ENCODE assay signal across 8 cellular contexts in the genomic region with DNA sequence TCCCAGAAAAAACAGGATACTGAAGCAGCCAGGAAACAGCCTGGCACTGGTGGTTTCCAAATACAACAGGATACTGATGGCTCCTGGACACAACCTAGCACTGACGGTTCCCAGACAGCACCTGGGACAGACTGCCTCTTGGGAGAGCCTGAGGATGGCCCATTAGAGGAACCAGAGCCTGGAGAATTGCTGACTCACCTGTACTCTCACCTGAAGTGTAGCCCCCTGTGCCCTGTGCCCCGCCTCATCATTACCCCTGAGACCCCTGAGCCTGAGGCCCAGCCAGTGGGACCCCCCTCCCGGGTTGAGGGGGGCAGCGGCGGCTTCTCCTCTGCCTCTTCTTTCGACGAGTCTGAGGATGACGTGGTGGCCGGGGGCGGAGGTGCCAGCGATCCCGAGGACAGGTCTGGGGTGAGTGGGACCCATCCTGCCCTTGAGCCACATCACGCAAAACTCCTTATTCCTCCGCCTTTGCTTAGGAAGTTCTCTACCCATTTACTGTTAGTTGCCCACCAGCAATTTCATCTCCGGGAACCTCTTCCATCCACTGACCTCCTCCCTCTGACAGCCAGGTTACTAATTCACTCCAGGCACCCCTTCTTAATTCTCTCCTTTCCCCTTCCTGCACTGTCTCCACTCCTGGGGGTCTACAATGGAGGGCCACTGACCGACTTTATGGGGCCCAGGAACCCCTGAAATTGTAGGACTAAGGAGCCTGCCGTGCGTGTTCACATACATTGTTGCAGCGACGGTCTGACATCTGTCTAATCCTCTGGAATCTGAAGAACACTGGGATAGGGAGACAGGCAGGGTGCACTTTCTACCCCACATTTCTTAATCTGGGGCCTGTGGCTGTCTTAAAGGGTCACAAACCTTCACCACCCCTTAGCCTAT. TPM values are rescaled to one million over a fixed set of nuclear protein-coding genes. Genes with fewer than 3 reads are reported as not detected.
A peak's percentile ranks its signal among the peaks of the same experiment; 100 is the strongest.
DNase-seq lines count a peak whose midpoint lies in the region; ATAC-seq and TF ChIP-seq lines count a peak whose summit lies in the region.

No MANE protein-coding gene starts in this region.

- H3K18ac ChIP-seq in H9 (ENCODE audit: insufficient read length, low read depth, low read length) = peak overlapping the region; percentile 65

- POLR2A ChIA-PET in T-cell (lab: Charles Lee) = no interaction called here

- TF ChIP-seq CTCF in H9 (conservative IDR thresholded peaks at IDR 0.05) (no peak), fibroblast of mammary gland (conservative IDR thresholded peaks at IDR 0.05; ENCODE audit: control insufficient read depth, insufficient read depth, low read depth, low read length) (no peak), ovary (IDR thresholded peaks at IDR 0.05) (no peak)

- no peaks in the 10 kb centered on the region for H4K20me1 ChIP-seq in H9 (ENCODE audit: control insufficient read depth, insufficient read depth, insufficient read length)

- H3K4me3 Mint-ChIP-seq in H9 (peak overlapping the region; percentile 93 to 94), T-cell (peak overlapping the region; percentile 80 to 90 (median 87))

- H3K36me3 Mint-ChIP-seq in H9 (ENCODE audit: insufficient read depth in 1 of 3, low read depth in 3 of 3) (peaks cover 10 to 21% (median 16%) of the 10 kb centered on the region in 3 experiments), T-cell (peaks cover 13% of the 10 kb centered on the region)

- no peak overlapping the region for H2BK5ac ChIP-seq in H9 (ENCODE audit: insufficient read length, low read length)

- no peak overlapping the region for H2AFZ ChIP-seq in H9 (ENCODE audit: low read length)

- H4K91ac ChIP-seq in H9 (ENCODE audit: insufficient read length, low read depth, low read length) = no peak overlapping the region

- no peaks in the 10 kb centered on the region for H3K27me3 Mint-ChIP-seq in H9 (ENCODE audit: low read depth)
- H3K27me3 Mint-ChIP-seq in T-cell = no peaks in the 10 kb centered on the region

- H3K4me1 Mint-ChIP-seq in H9 = peaks cover 27 to 44% of the 10 kb centered on the region in 2 experiments
- H3K4me1 Mint-ChIP-seq in T-cell = peaks cover 70 to 82% (median 79%) of the 10 kb centered on the region in 3 donors

- H2BK20ac ChIP-seq in H9 (ENCODE audit: low read depth, low read length, poor library complexity, severe bottlenecking) = no peak overlapping the region

- H2BK15ac ChIP-seq in H9 (ENCODE audit: low read depth, low read length) = no peak overlapping the region

- H3K14ac ChIP-seq in H9 (ENCODE audit: insufficient read depth, low read length) = no peak overlapping the region

- H3K4me3 ChIP-seq in fibroblast of mammary gland (ENCODE audit: control insufficient read depth, low read depth, low read length) (peak overlapping the region; percentile 91), ovary (peak overlapping the region; percentile 86)

- H3T11ph ChIP-seq in H9 (ENCODE audit: low read length) = no peak overlapping the region

- no peak overlapping the region for H2BK12ac ChIP-seq in H9 (ENCODE audit: insufficient read length, low read depth, low read length)

- H3K4me1 ChIP-seq in H9 (ENCODE audit: insufficient read depth, low read length) = no peaks in the 10 kb centered on the region; the same call in 1 of the 2 replicates
- peaks cover 12% of the 10 kb centered on the region for H3K4me1 ChIP-seq in ovary (ENCODE audit: insufficient read depth)

- no peak overlapping the region for H3K23ac ChIP-seq in H9 (ENCODE audit: insufficient read length, low read depth, low read length)

- H3K9me3 Mint-ChIP-seq in H9 (no peaks in the 10 kb centered on the region; a peak in 1 of 5 replicates), T-cell (no peaks in the 10 kb centered on the region)

- no peak overlapping the region for H4K5ac ChIP-seq in H9 (ENCODE audit: insufficient read length, low read depth, low read length)

- no peak for TF ChIP-seq EP300 in ovary (IDR thresholded peaks at IDR 0.05)

- H3K9me3 ChIP-seq in H9 (ENCODE audit: control insufficient read depth, low read depth, low read length) (no peaks in the 10 kb centered on the region), ovary (no peaks in the 10 kb centered on the region)

- WGBS in H9 (ENCODE audit: extremely low coverage, insufficient read length, low lambda C conversion rate) = no CpG with 5 or more reads among the region's 20 CpGs
- WGBS in ovary, 3 donors = 15 to 33% (median 32%) methylated on average over 17 to 20 of the region's 20 CpGs

- H3K4ac ChIP-seq in H9 (ENCODE audit: low read depth, low read length) = no peak overlapping the region

- H2BK120ac ChIP-seq in H9 (ENCODE audit: low read depth, low read length, poor library complexity, severe bottlenecking) = no peak overlapping the region

- no peaks in the 10 kb centered on the region for H3K27me3 ChIP-seq in H9 (ENCODE audit: insufficient read depth, low read length)
- H3K27me3 ChIP-seq in ovary = no peaks in the 10 kb centered on the region

- H3K36me3 ChIP-seq in ovary = no peaks in the 10 kb centered on the region

- peaks cover 32% of the 10 kb centered on the region for H3K23me2 ChIP-seq in H9 (ENCODE audit: insufficient read length, low read depth, low read length, poor library complexity, severe bottlenecking)

- no peak for TF ChIP-seq POLR2A in ovary (IDR thresholded peaks at IDR 0.05)

- peak overlapping the region; percentile 90 for H3K4me2 ChIP-seq in H9 (ENCODE audit: insufficient read depth, insufficient read length, low read length)

- H3K27ac Mint-ChIP-seq in H9 = peak overlapping the region; percentile 31 to 97 (median 63); a peak in 5 of 7 replicates
- H3K27ac Mint-ChIP-seq in T-cell = peak overlapping the region; percentile 79 to 80

- no peak overlapping the region for H4K8ac ChIP-seq in H9 (replicated peaks; ENCODE audit: insufficient read length, low read depth, low read length)

- peak; percentile 38 for DNase-seq in H9
- no peak for DNase-seq in T-cell
- peak; percentile 59 for DNase-seq in fibroblast of mammary gland (ENCODE audit: low read depth)
- DNase-seq in ovary = peak; percentile 38 to 66 (median 63)
- no peak for DNase-seq in NCI-H2196 (lab: John Stamatoyannopoulos, UW; ENCODE audit: unreplicated experiment)

- no peaks in the 10 kb centered on the region for H3K79me1 ChIP-seq in H9 (ENCODE audit: insufficient read depth, low read depth, low read length, poor library complexity, severe bottlenecking)

- H3K27ac ChIP-seq in H9 (ENCODE audit: insufficient read length, low read depth, low read length) (no peak overlapping the region), ovary (peak overlapping the region; percentile 35 to 95)

- H3K79me2 ChIP-seq in H9 (ENCODE audit: insufficient read depth, low read length) = no peaks in the 10 kb centered on the region; the same call in 1 of the 2 replicates

- intact Hi-C loops in ovary (cut with DNase I) = loop anchor here in 2 of 4 donors (5.0 to 10.0 kb wide), 2 partner anchors 56 to 87 kb away; no protein-coding TSS in a partner anchor

- ATAC-seq in T-cell (replicated peaks in 1 of 4) (no peak), HG03196 (IDR thresholded peaks at IDR 0.05; ENCODE audit: unreplicated experiment) (no peak), GM19452 (IDR thresholded peaks at IDR 0.05; ENCODE audit: unreplicated experiment) (no peak), HG02798 (IDR thresholded peaks at IDR 0.05; ENCODE audit: poor library complexity, unreplicated experiment) (no peak)

- H3K56ac ChIP-seq in H9 (ENCODE audit: insufficient read length, low read depth, low read length) = no peak overlapping the region

- peak overlapping the region; percentile 85 for H3K9ac ChIP-seq in H9 (ENCODE audit: extremely low read depth, insufficient read length, low read length)

- CTCF ChIA-PET in T-cell (lab: Charles Lee) = no interaction called here

- no peak overlapping the region for H2AK5ac ChIP-seq in H9 (ENCODE audit: insufficient read length, low read length)

RNA-seq across cellular contexts. Expression of gene ITPKC, which starts 1.2 kb away (rescaled TPM):
- total RNA-seq in H9 (2021) (11.2 and 11.8 TPM in 2 replicates), T-cell (10 to 100 TPM in 1 of 5 donors, 1 to 10 TPM in 4; 5.9 to 11.8 (median 9.3) TPM), ovary (100 to 1,000 TPM in 1 of 7 donors, 10 to 100 TPM in 6; 14.2 to 117 (median 22.4) TPM)
- 10 to 100 TPM in 1 of 2 donors, 1 to 10 TPM in 1; 6.5 to 14.3 TPM for polyA plus RNA-seq in ovary

RNA-seq across cellular contexts. Expression of gene COQ8B, which starts 1.4 kb away (rescaled TPM):
- total RNA-seq in H9 (2021) = 40.5 and 42.0 TPM in 2 replicates
- 10 to 100 TPM; 30.8 to 60.1 (median 53.9) TPM for total RNA-seq in T-cell
- 10 to 100 TPM; 24.0 to 51.2 (median 42.5) TPM for total RNA-seq in ovary
- polyA plus RNA-seq in ovary = 10 to 100 TPM in 1 of 2 donors, 1 to 10 TPM in 1; 8.3 to 41.5 TPM

RNA-seq across cellular contexts. Expression of gene NUMBL, which starts 27.7 kb away (rescaled TPM):
- total RNA-seq in H9 (2021) (32.6 and 34.5 TPM in 2 replicates), T-cell (10 to 100 TPM in 3 of 5 donors, 1 to 10 TPM in 2; 7.1 to 19.0 (median 13.1) TPM), ovary (10 to 100 TPM; 38.7 to 88.9 (median 69.3) TPM)
- 10 to 100 TPM in 1 of 2 donors, 1 to 10 TPM in 1; 6.7 to 32.9 TPM for polyA plus RNA-seq in ovary

RNA-seq across cellular contexts. Expression of gene ACTMAP, which starts 32.1 kb away (rescaled TPM):
- total RNA-seq in H9 (2021) = 27.7 and 31.5 TPM in 2 replicates
- total RNA-seq in T-cell = 1 to 10 TPM; 4.7 to 8.3 (median 6.8) TPM
- total RNA-seq in ovary = 1 to 10 TPM; 2.1 to 6.5 (median 3.7) TPM
- polyA plus RNA-seq in ovary = 1 to 10 TPM; 3.0 to 6.4 TPM

RNA-seq across cellular contexts. Expression of gene SNRPA, which starts 32.9 kb away (rescaled TPM):
- total RNA-seq in H9 (2021) (199 and 225 TPM in 2 replicates), T-cell (100 to 1,000 TPM in 1 of 5 donors, 10 to 100 TPM in 4; 65.2 to 101 (median 79.1) TPM), ovary (10 to 100 TPM; 48.9 to 80.7 (median 72.4) TPM)
- 10 to 100 TPM; 56.4 to 83.9 TPM for polyA plus RNA-seq in ovary

Comparison
In these comparisons a context has a peak if more than half of its experiments do, and no peak if none do; other contexts are left out.
1. DNase-seq: peak in H9 (single experiment), fibroblast of mammary gland (single experiment) and ovary (5 of 5); none in T-cell (0 of 34) and NCI-H2196 (single experiment).